Comparison of ENCODE assay signal across 1 cellular context in the genomic region with DNA sequence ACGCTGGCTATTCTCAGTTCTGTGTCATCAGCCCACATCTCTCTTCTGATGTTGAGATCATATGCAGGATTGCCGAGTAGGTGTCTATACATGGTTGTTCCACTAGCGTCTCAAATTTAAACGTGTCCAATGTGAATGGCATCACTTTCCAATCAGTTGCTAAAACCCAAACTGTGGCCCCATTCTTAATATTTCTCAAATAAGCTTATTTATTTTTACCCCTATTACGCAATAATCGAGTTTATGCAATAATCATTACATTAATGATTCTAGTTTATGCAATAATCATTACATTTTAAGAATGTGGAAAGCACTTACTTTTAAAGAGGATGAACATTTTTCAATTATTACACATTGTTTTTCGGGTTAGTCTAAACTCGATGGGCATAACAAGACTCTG.
A peak's percentile ranks its signal among the peaks of the same experiment; 100 is the strongest.
TF ChIP-seq lines count a peak whose summit lies in the region.

No MANE protein-coding gene starts in this region.

TF ChIP-seq in HepG2, 621 proteins besides CTCF, POLR2A, EP300 and RAD21:
- TF ChIP-seq POGK (CRISPR knock-in tag; conservative IDR thresholded peaks at IDR 0.05) (no peak), ZNF678 (CRISPR knock-in tag; IDR thresholded peaks at IDR 0.05) (no peak), CEBPB (IDR thresholded peaks at IDR 0.05; ENCODE audit: borderline replicate concordance, low read depth, low read length) (peak; percentile 93), ESRRA (CRISPR knock-in tag; IDR thresholded peaks at IDR 0.05; ENCODE audit: low read depth) (no peak), PHF5A (CRISPR knock-in tag; IDR thresholded peaks at IDR 0.05; ENCODE audit: low read depth, unreplicated experiment) (no peak), THAP9 (CRISPR knock-in tag; IDR thresholded peaks at IDR 0.05; ENCODE audit: borderline replicate concordance) (no peak), SNRNP70 (IDR thresholded peaks at IDR 0.05; ENCODE audit: low read depth, low read length) (no peak), NR3C1 (CRISPR knock-in tag; IDR thresholded peaks at IDR 0.05) (no peak), CEBPG (CRISPR knock-in tag; IDR thresholded peaks at IDR 0.05) (peak; percentile 51)
